ENCODE assay signal across 8 cellular contexts in genomic region chr10:119651514-119652327, GRCh38. TPM values are rescaled to one million over a fixed set of nuclear protein-coding genes. Genes with fewer than 3 reads are reported as not detected.
DNase-seq lines count a peak whose midpoint lies in the region; ATAC-seq and TF ChIP-seq lines count a peak whose summit lies in the region.

No MANE protein-coding gene starts in this region.

- peak overlapping the region; percentile 96 for H3K27ac ChIP-seq in suprapubic skin

- WGBS in suprapubic skin = under 1% methylated on average over 22 of the region's 106 CpGs

- peak overlapping the region; percentile 78 for H3K4me3 ChIP-seq in NB4 (ENCODE audit: low read depth, low read length)
- peak overlapping the region; percentile 85 for H3K4me3 ChIP-seq in suprapubic skin

- H3K27me3 Mint-ChIP-seq in brain = no peaks in the 10 kb centered on the region

- DNase-seq in CD1c-positive myeloid dendritic cell (ENCODE audit: extremely low spot score) = peak; percentile 18
- DNase-seq in NB4 (ENCODE audit: low read depth) = peak; percentile 31
- peak; percentile 58 for DNase-seq in left kidney (ENCODE audit: low read depth, low spot score)
- DNase-seq in suprapubic skin (ENCODE audit: low spot score in 2 of 2) = peak in 1 of 2 donors; percentile 85
- DNase-seq in SIG-M5 treated with dmso at 0.1 percent for 504 hours (lab: John Stamatoyannopoulos, UW; ENCODE audit: unreplicated experiment) = no peak

- peak overlapping the region; percentile 88 to 91 (median 89) for H3K4me3 Mint-ChIP-seq in brain

- no peak for TF ChIP-seq EP300 in suprapubic skin (IDR thresholded peaks at IDR 0.05)

- H3K36me3 Mint-ChIP-seq in brain = peaks cover 20% of the 10 kb centered on the region

- H3K4me1 Mint-ChIP-seq in brain = peaks cover 51% of the 10 kb centered on the region

- peak; percentile 17 for ATAC-seq in GM21528 (IDR thresholded peaks at IDR 0.05; ENCODE audit: low FRiP score, unreplicated experiment)
- ATAC-seq in GM21447 (IDR thresholded peaks at IDR 0.05; ENCODE audit: unreplicated experiment) = no peak

- TF ChIP-seq CTCF in NB4 (IDR thresholded peaks at IDR 0.05; ENCODE audit: low read depth, low read length) (no peak), brain (conservative IDR thresholded peaks at IDR 0.05) (no peak), suprapubic skin (IDR thresholded peaks at IDR 0.05) (no peak)

- H3K9me3 ChIP-seq in suprapubic skin = no peaks in the 10 kb centered on the region

- no peaks in the 10 kb centered on the region for H3K9me3 Mint-ChIP-seq in brain

- H3K36me3 ChIP-seq in suprapubic skin = no peaks in the 10 kb centered on the region

- peak overlapping the region; percentile 58 to 95 (median 89) for H3K27ac Mint-ChIP-seq in brain

- H3K4me1 ChIP-seq in suprapubic skin = peaks cover 38% of the 10 kb centered on the region

- TF ChIP-seq POLR2A in NB4 (IDR thresholded peaks at IDR 0.05; ENCODE audit: extremely low read depth, insufficient read length) (no peak), suprapubic skin (IDR thresholded peaks at IDR 0.05) (peak in 1 of 2 donors; percentile 88)

- H3K27me3 ChIP-seq in suprapubic skin = no peaks in the 10 kb centered on the region

RNA-seq across cellular contexts. Expression of gene BAG3, which starts 0.5 kb away (rescaled TPM):
- polyA plus RNA-seq in brain (ENCODE audit: insufficient read depth, low read depth, low replicate concordance) = 20.6 TPM
- total RNA-seq in suprapubic skin = 10 to 100 TPM; 75.0 to 86.4 (median 78.0) TPM

RNA-seq across cellular contexts. Expression of gene TIAL1, which starts 55.0 kb away (rescaled TPM):
- polyA plus RNA-seq in brain (ENCODE audit: insufficient read depth, low read depth, low replicate concordance) = 47.2 TPM
- total RNA-seq in suprapubic skin = 100 to 1,000 TPM in 1 of 4 donors, 10 to 100 TPM in 3; 52.8 to 176 (median 62.2) TPM
